8 cellular contexts compared by ENCODE assay signal in the genomic region with DNA sequence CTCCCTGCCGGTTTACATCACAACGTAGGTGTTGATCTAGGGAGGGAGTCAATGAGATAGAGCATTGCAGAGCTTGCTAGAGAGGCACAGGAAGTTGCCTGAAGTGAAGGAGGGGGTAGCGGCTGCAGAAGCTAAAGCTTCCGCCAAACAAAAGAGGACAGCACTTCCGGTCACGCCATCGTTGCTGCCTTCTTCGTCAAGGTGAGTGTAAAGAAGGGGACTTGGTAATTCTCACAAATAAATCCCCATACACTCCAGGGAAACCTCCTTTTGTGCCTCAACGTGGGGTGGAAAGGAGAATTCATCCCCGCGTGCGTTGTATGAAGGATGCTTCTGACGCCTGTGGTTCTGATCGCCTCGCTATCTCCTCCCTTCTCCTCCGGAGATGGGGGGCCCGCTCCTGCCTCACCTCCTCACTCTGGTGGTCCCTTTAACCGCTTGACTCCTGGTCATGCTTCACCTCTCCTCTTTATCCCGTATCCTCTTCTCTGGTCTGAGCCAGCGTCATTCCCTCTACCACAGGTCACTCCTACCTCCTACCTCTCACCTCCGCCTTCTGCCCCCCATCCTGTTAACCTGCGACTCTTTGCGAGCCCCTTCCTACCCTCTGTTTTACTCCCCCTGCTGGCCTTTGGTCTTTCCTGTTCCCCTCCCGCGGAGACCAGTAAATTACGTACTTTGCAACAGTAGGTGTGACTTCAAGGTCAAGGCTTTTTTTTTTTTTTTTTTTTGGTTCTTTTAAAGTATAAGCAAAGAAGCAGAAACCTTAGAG. TPM values are rescaled to one million over a fixed set of nuclear protein-coding genes. Genes with fewer than 3 reads are reported as not detected.
DNase-seq lines count a peak whose midpoint lies in the region; ATAC-seq and TF ChIP-seq lines count a peak whose summit lies in the region.

No MANE protein-coding gene starts in this region.

- no peak overlapping the region for H3K27ac ChIP-seq in muscle layer of colon (ENCODE audit: low read depth, low read length)

- TF ChIP-seq CTCF in epithelial cell of proximal tubule (conservative IDR thresholded peaks at IDR 0.05; ENCODE audit: low read depth, low read length) = peak; percentile 44

- no peaks in the 10 kb centered on the region for H3K27me3 ChIP-seq in muscle layer of colon (ENCODE audit: control insufficient read depth in 1 of 2, insufficient read depth in 2 of 2, low read length in 2 of 2)

- H3K9me3 ChIP-seq in muscle layer of colon (ENCODE audit: low read length) = no peaks in the 10 kb centered on the region

- H3K4me3 ChIP-seq in epithelial cell of proximal tubule (ENCODE audit: low read depth, low read length) (peak overlapping the region; percentile 78), muscle layer of colon (ENCODE audit: low read depth in 1 of 2, low read length in 2 of 2) (peak overlapping the region; percentile 33 to 63)

- H3K4me1 ChIP-seq in muscle layer of colon (ENCODE audit: insufficient read depth, low read length) = no peaks in the 10 kb centered on the region

- ATAC-seq in GM18907 (IDR thresholded peaks at IDR 0.05; ENCODE audit: unreplicated experiment) (peak; percentile 96), HG03175 (IDR thresholded peaks at IDR 0.05; ENCODE audit: unreplicated experiment) (peak; percentile 93)

- peak overlapping the region; percentile 34 for H3K9ac ChIP-seq in muscle layer of colon (ENCODE audit: low read length)

- H3K36me3 ChIP-seq in muscle layer of colon (ENCODE audit: insufficient read depth, low read length) = no peaks in the 10 kb centered on the region

- DNase-seq in AG08395 (ENCODE audit: low spot score) (peak; percentile 43), NCI-H748 treated with DMSO at 0.1 percent for 48 hours (lab: John Stamatoyannopoulos, UW) (peak; percentile 71), epithelial cell of proximal tubule (ENCODE audit: low read depth) (peak; percentile 7)
- DNase-seq in activated CD8-positive, alpha-beta memory T cell treated with anti-CD3 and anti-CD28 coated beads, Interleukin-2, amount 50 U/mL, for 24 hours (ENCODE audit: extremely low read depth) = peak; percentile 23
- DNase-seq in stimulated activated CD8-positive, alpha-beta memory T cell treated with anti-CD3 and anti-CD28 coated beads, Interleukin-7, amount 100 ng/mL, for 48 hours (ENCODE audit: extremely low read depth in 1 of 2, low read depth in 1 of 2) = peak; percentile 16 to 47

RNA-seq across cellular contexts. Expression of a gene that starts 59.9 kb away (rescaled TPM):
- 4.5 and 6.4 TPM in 2 replicates for total RNA-seq in epithelial cell of proximal tubule

Comparison
In these comparisons a context has a peak if more than half of its experiments do, and no peak if none do; other contexts are left out.
1. DNase-seq: peak in every context shown above with its lines; median percentile 71 in NCI-H748 treated with DMSO at 0.1 percent for 48 hours; 43 in AG08395; 32 in stimulated activated CD8-positive, alpha-beta memory T cell treated with anti-CD3 and anti-CD28 coated beads, Interleukin-7, amount 100 ng/mL, for 48 hours; 23 in activated CD8-positive, alpha-beta memory T cell treated with anti-CD3 and anti-CD28 coated beads, Interleukin-2, amount 50 U/mL, for 24 hours; 7 in epithelial cell of proximal tubule.